ENCODE assay signal across 13 cellular contexts in genomic region chr21:45367402-45368351, GRCh38. TPM values are rescaled to one million over a fixed set of nuclear protein-coding genes. Genes with fewer than 3 reads are reported as not detected.
A peak's percentile ranks its signal among the peaks of the same experiment; 100 is the strongest.
DNase-seq lines count a peak whose midpoint lies in the region; ATAC-seq, FAIRE-seq and TF ChIP-seq lines count a peak whose summit lies in the region.
"Had no signal": no experiment of that assay in that cellular context is flagged by ENCODE, and none has a peak within 500 bp of the region (broad histone marks: within the 10 kb centered on the region; RNA-seq: fewer than 3 reads in every experiment).

No MANE protein-coding gene starts in this region.

- peak overlapping the region; percentile 74 for H4K8ac ChIP-seq in H1 (ENCODE audit: extremely low read depth, insufficient read depth, low read length)

- H3K36me3 ChIP-seq in ACC112 (ENCODE audit: insufficient read depth, low read length) (no peaks in the 10 kb centered on the region), NT2/D1 (ENCODE audit: insufficient read depth, insufficient read length, low read length) (no peaks in the 10 kb centered on the region), H1 (ENCODE audit: control insufficient read depth in 2 of 4, insufficient read depth in 4 of 4, low read length in 3 of 4) (no peaks in the 10 kb centered on the region), osteoblast (ENCODE audit: insufficient read depth, low read length) (no peaks in the 10 kb centered on the region)

- H4K20me1 ChIP-seq in H1 (replicated peaks in 1 of 2; ENCODE audit: control insufficient read depth in 1 of 2, insufficient read depth in 2 of 2, low read length in 2 of 2) (no peaks in the 10 kb centered on the region), osteoblast (ENCODE audit: insufficient read depth, low read length) (no peaks in the 10 kb centered on the region)

- peak overlapping the region; percentile 72; the same call in 1 of the 2 replicates for H2BK20ac ChIP-seq in H1 (ENCODE audit: low read length)

- H3K27me3 ChIP-seq in ACC112 (ENCODE audit: insufficient read depth, low read length) (no peaks in the 10 kb centered on the region), NT2/D1 (ENCODE audit: insufficient read depth, insufficient read length) (no peaks in the 10 kb centered on the region), H1 (replicated peaks in 1 of 4; ENCODE audit: control insufficient read depth in 3 of 4, extremely low read depth in 1 of 4, insufficient read depth in 3 of 4, low read length in 3 of 4) (no peaks in the 10 kb centered on the region; a peak in 2 of 7 replicates), osteoblast (ENCODE audit: insufficient read depth, low read length) (no peaks in the 10 kb centered on the region)

- peak overlapping the region; percentile 83 for H4K91ac ChIP-seq in H1 (replicated peaks; ENCODE audit: insufficient read length, low read length)

- H3K23ac ChIP-seq in H1 (ENCODE audit: insufficient read length) = no peak overlapping the region

- H3K27ac ChIP-seq in ACC112 (ENCODE audit: low read depth, low read length) (peak overlapping the region; percentile 100), H1 (ENCODE audit: low read depth, low read length) (no peak overlapping the region), osteoblast (ENCODE audit: low read depth, low read length) (peak overlapping the region; percentile 99)

- no peak for DNase-seq in NT2/D1 (ENCODE audit: low read depth, low spot score)
- DNase-seq in H1 (ENCODE audit: low read depth in 1 of 2, low spot score in 2 of 2) = no peak
- DNase-seq in osteoblast (ENCODE audit: insufficient read length, low spot score, missing footprints) = peak; percentile 92
- DNase-seq in COLO829 (ENCODE audit: low spot score) = no peak
- no peak for DNase-seq in kidney tubule cell (ENCODE audit: low spot score)
- DNase-seq in MV-4-11 (lab: John Stamatoyannopoulos, UW) = no peak
- DNase-seq: foreskin melanocyte, NCI-H1105, NCI-H510A treated with DMSO at 0.1 percent for 48 hours had no signal

- no peak overlapping the region for H4K5ac ChIP-seq in H1 (ENCODE audit: insufficient read length, low read depth, low read length)

- POLR2A ChIA-PET in H1 (lab: Charles Lee; ENCODE audit: partially characterized antibody) = no interaction called here

- CTCF ChIA-PET in H1 (lab: Charles Lee; ENCODE audit: partially characterized antibody) = interaction anchor here (2.1 kb wide), 1 partner anchor 39 kb away, joined by 6 read pairs; no protein-coding TSS in a partner anchor

- no peak for TF ChIP-seq RAD21 in H1 (IDR thresholded peaks at IDR 0.05 in 1 of 2, conservative IDR thresholded peaks at IDR 0.05 in 1 of 2; ENCODE audit: low read depth in 2 of 2, low read length in 2 of 2)

- no peak for TF ChIP-seq POLR2A in H1 (IDR thresholded peaks at IDR 0.05; ENCODE audit: control extremely low read depth in 1 of 2, low read depth in 2 of 2, low read length in 2 of 2)

- peaks cover 41% of the 10 kb centered on the region for H3K4me1 ChIP-seq in ACC112 (ENCODE audit: control insufficient read depth, insufficient read depth, low read length, unreplicated experiment)
- H3K4me1 ChIP-seq in NT2/D1 (ENCODE audit: insufficient read depth, insufficient read length) = peaks cover 46% of the 10 kb centered on the region
- H3K4me1 ChIP-seq in H1 (replicated peaks in 1 of 4; ENCODE audit: control insufficient read depth in 3 of 4, insufficient read depth in 4 of 4, low read length in 3 of 4) = peaks cover 0 to 18% (median 9%) of the 10 kb centered on the region in 4 experiments; a peak in 6 of 7 replicates
- H3K4me1 ChIP-seq in osteoblast (ENCODE audit: insufficient read depth, low read length) = peaks cover 29% of the 10 kb centered on the region

- whole genome bisulfite sequencing in H1 (ENCODE audit: extremely low coverage in 1 of 2, insufficient coverage in 1 of 2, insufficient read length in 1 of 2, insufficient replicate concordance in 2 of 2, low coverage in 1 of 2, low lambda C conversion rate in 2 of 2, missing lambda C conversion rate in 1 of 2), 2 experiments = 90% methylated on average over 25 of the region's 25 CpGs; no CpG with 5 or more reads in 1 of the 2 experiments

- H3K9me3 ChIP-seq in NT2/D1 (ENCODE audit: insufficient read depth, low read length) = peaks cover 8% of the 10 kb centered on the region
- no peaks in the 10 kb centered on the region for H3K9me3 ChIP-seq in H1 (ENCODE audit: insufficient read depth in 2 of 2, low read depth in 1 of 2, low read length in 1 of 2)
- no peaks in the 10 kb centered on the region for H3K9me3 ChIP-seq in osteoblast (ENCODE audit: low read depth, low read length)

- H3K4me2 ChIP-seq in H1 (ENCODE audit: insufficient read depth in 1 of 2, low read depth in 2 of 2, low read length in 2 of 2) (no peak overlapping the region), osteoblast (ENCODE audit: insufficient read depth, low read length) (peak overlapping the region; percentile 7)

- no peak overlapping the region for H3K4me3 ChIP-seq in ACC112 (ENCODE audit: low read depth, low read length)
- H3K4me3 ChIP-seq in NT2/D1 (ENCODE audit: insufficient read length, low read depth) = no peak overlapping the region
- H3K4me3 ChIP-seq in H1 (ENCODE audit: extremely low read depth in 1 of 4, insufficient read depth in 2 of 4, low read depth in 3 of 4, low read length in 4 of 4) = no peak overlapping the region
- no peak overlapping the region for H3K4me3 ChIP-seq in osteoblast (ENCODE audit: insufficient read depth, low read length)

- H3K9ac ChIP-seq in NT2/D1 (ENCODE audit: insufficient read length, low read depth) (peak overlapping the region; percentile 29), H1 (replicated peaks in 1 of 4; ENCODE audit: extremely low read depth in 1 of 4, low read depth in 3 of 4, low read length in 3 of 4) (no peak overlapping the region)

- H3K79me1 ChIP-seq in H1 (ENCODE audit: low read depth, low read length) = no peaks in the 10 kb centered on the region

- H2BK12ac ChIP-seq in H1 (ENCODE audit: low read depth, low read length) = peak overlapping the region; percentile 94

- no peak for FAIRE-seq in H1 (lab: Jason Lieb, UNC)
- FAIRE-seq: GM19239, TTC549 had no signal

- no peak overlapping the region for H3K4ac ChIP-seq in H1 (replicated peaks; ENCODE audit: insufficient read length, low read depth, low read length)

- no peak overlapping the region for H3K14ac ChIP-seq in H1 (ENCODE audit: insufficient read length)

- TF ChIP-seq EP300 in H1 (IDR thresholded peaks at IDR 0.05; ENCODE audit: borderline replicate concordance in 1 of 2, low read depth in 2 of 2, low read length in 2 of 2) = no peak

- peak overlapping the region; percentile 95 for H2BK15ac ChIP-seq in H1 (ENCODE audit: low read length)

- H2AFZ ChIP-seq in ACC112 (ENCODE audit: low read length, unreplicated experiment) = no peak overlapping the region
- no peak overlapping the region for H2AFZ ChIP-seq in H1 (ENCODE audit: low read length)
- no peak overlapping the region for H2AFZ ChIP-seq in osteoblast (ENCODE audit: low read length)

- H3K79me2 ChIP-seq in ACC112 (ENCODE audit: control insufficient read depth, insufficient read depth, low read length, unreplicated experiment) = no peaks in the 10 kb centered on the region
- H3K79me2 ChIP-seq in H1 (ENCODE audit: control insufficient read depth in 1 of 2, insufficient read depth in 2 of 2, low read length in 2 of 2) = no peaks in the 10 kb centered on the region
- H3K79me2 ChIP-seq in osteoblast (ENCODE audit: insufficient read depth, low read length) = no peaks in the 10 kb centered on the region

- peak overlapping the region; percentile 20; the same call in 1 of the 2 replicates for H2AK5ac ChIP-seq in H1 (ENCODE audit: low read depth, low read length)

- ATAC-seq in HG03571 (IDR thresholded peaks at IDR 0.05; ENCODE audit: unreplicated experiment) = no peak

- H3K56ac ChIP-seq in H1 (replicated peaks; ENCODE audit: insufficient read length, low read depth, low read length) = no peak overlapping the region

- H2BK5ac ChIP-seq in H1 (ENCODE audit: low read depth, low read length) = peak overlapping the region; percentile 75; the same call in 1 of the 2 replicates

- peak overlapping the region; percentile 19; the same call in 1 of the 2 replicates for H3K18ac ChIP-seq in H1 (ENCODE audit: extremely low read depth, low read length)

- peak overlapping the region; percentile 71 for H2BK120ac ChIP-seq in H1 (replicated peaks; ENCODE audit: low read depth, low read length)

- TF ChIP-seq CTCF in H1 (IDR thresholded peaks at IDR 0.05; ENCODE audit: control extremely low read depth in 1 of 3, insufficient read depth in 1 of 3, low read depth in 1 of 3, low read length in 3 of 3) = no peak
- TF ChIP-seq CTCF in osteoblast (IDR thresholded peaks at IDR 0.05; ENCODE audit: extremely low read depth, low read depth, low read length) = no peak

- H3K23me2 ChIP-seq in H1 (ENCODE audit: low read depth, low read length) = no peaks in the 10 kb centered on the region

TF ChIP-seq in H1, 55 proteins besides CTCF, POLR2A, EP300 and RAD21 (continues in another document):
- TF ChIP-seq MAX (IDR thresholded peaks at IDR 0.05) (no peak), E2F6 (IDR thresholded peaks at IDR 0.05) (no peak), RBBP5 (IDR thresholded peaks at IDR 0.05; ENCODE audit: borderline replicate concordance, low read depth, low read length) (no peak), ATF3 (IDR thresholded peaks at IDR 0.05; ENCODE audit: insufficient read depth, low read depth, low read length) (no peak), BCL11A (IDR thresholded peaks at IDR 0.05; ENCODE audit: low read depth in 2 of 2, low read length in 2 of 2) (no peak)

RNA-seq across cellular contexts. Expression of gene COL18A1, which starts 37.3 kb away (rescaled TPM):
- 201 and 205 TPM in 2 replicates for total RNA-seq in H1 (2021; fragmentation: NEBNext Ultra II Directional; extraction: Animal tissue kit (Norgen Biotek cat#: 25700))
- 145 and 239 TPM in 2 replicates for polyA plus RNA-seq in H1 (2011; rRNA removed)
- 167 TPM for polyA plus RNA-seq in H1 (2011; cell fraction: cytosol; rRNA removed)
- 627 TPM for polyA plus RNA-seq in H1 (2011; cell fraction: nucleus; rRNA removed)
- 80.5 to 132 TPM (median 130 TPM) in 4 replicates for polyA plus RNA-seq in H1 (2012, experiment 1 of 2)
- polyA plus RNA-seq in H1 (2012, experiment 2 of 2) = 88.9 TPM
- polyA plus RNA-seq in H1 (2013, experiment 1 of 2) = 269 TPM
- polyA plus RNA-seq in H1 (2013, experiment 2 of 2) = 226 TPM
- polyA minus RNA-seq in H1 (2011; rRNA and poly(A)+ RNA removed) = 30.9 and 31.7 TPM in 2 replicates
- 90.3 TPM for polyA minus RNA-seq in H1 (2011; cell fraction: cytosol; rRNA and poly(A)+ RNA removed)
- polyA minus RNA-seq in H1 (2011; cell fraction: nucleus; rRNA and poly(A)+ RNA removed) = 88.2 TPM
- total RNA-seq in osteoblast = 8.3 and 8.8 TPM in 2 replicates

Comparison
In these comparisons a context has a peak if more than half of its experiments do, and no peak if none do; other contexts are left out.
1. RNA of gene COL18A1, which starts 37.3 kb away (total RNA-seq): 201 to 205 TPM in H1; 8.3 to 8.8 TPM in osteoblast; every median in the first group is over 10 times any median in the second.